1 cellular context compared by ENCODE assay signal in genomic region chr1:159914252-159915018, GRCh38.
TF ChIP-seq lines count a peak whose summit lies in the region.

No MANE protein-coding gene starts in this region.

TF ChIP-seq in GM23338, 12 proteins besides CTCF, POLR2A, EP300 and RAD21 (continued from another document):
- TF ChIP-seq ZNF462 (CRISPR knock-in tag; IDR thresholded peaks at IDR 0.05) (no peak), ZNF331 (CRISPR knock-in tag; IDR thresholded peaks at IDR 0.05; ENCODE audit: low read depth) (no peak), EZH2phosphoT487 (IDR thresholded peaks at IDR 0.05; ENCODE audit: unreplicated experiment) (no peak), CREB1 (CRISPR knock-in tag; IDR thresholded peaks at IDR 0.05; ENCODE audit: low read depth) (no peak)
